ENCODE assay signal across 8 cellular contexts in the genomic region with DNA sequence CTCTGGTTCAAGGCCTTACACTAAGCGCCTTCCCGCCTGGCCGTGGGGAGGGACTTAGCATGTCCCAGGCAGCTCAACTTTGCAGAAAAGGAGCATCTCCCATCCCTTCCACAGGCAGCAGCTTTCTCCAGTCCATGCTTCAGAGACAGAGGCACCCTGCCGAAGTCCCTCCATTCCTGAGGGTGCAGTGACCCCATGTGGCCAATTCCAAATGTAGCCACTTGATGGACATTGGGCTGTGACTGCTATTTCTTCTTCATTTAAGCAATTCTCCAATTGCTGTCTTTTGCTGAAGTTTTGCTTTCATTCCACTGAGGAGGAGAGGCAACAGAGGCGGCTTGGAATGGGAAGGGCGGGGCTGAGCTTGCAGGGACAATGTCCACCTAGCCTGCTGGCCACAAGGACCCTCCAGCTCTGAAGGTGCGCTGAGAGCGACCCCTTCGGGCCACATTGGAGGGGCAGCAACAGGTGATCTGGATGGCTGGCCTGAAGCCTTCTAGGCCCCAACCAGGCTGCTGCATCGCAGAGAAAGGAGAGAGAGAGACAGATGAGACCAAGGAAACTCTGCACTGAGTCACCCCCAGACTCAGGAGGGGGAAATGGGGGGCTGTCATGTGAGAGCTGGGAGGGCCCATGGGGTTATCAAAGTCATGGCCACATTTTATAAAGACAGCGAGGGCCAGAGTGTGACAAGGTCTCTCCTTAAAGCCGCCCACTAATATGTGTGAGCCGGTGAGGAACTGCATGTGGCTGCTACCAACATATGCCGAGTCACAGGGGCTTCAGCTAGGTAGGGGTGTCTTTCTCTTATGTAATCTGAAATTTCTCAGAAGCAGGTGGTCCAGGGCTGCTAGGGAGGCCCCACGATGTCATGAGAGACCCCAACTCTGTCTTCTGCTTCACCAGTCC.
DNase-seq lines count a peak whose midpoint lies in the region; ATAC-seq and TF ChIP-seq lines count a peak whose summit lies in the region.

No MANE protein-coding gene starts in this region.

- in situ Hi-C loops in GM23248 (cut with MboI) = no loop called here
- in situ Hi-C loops in brain microvascular endothelial cell (cut with HindIII; ENCODE audit: low pct_ligation_motif_present, low sequenced_read_pairs) = loop anchor here (25.0 kb wide), 1 partner anchor 126 kb away; no protein-coding TSS in a partner anchor

- H3K36me3 Mint-ChIP-seq in effector memory CD8-positive, alpha-beta T cell (ENCODE audit: insufficient read depth) = no peaks in the 10 kb centered on the region

- H3K27me3 ChIP-seq in GM23248 (replicated peaks; ENCODE audit: insufficient read depth) (0 out of 2 replicates have a peak, but pooled peaks cover 4% of the 10 kb centered on the region), brain microvascular endothelial cell (replicated peaks) (no peaks in the 10 kb centered on the region)

- no peaks in the 10 kb centered on the region for H3K4me1 ChIP-seq in GM23248 (ENCODE audit: insufficient read depth)

- DNase-seq in GM23248 = peak; percentile 82
- DNase-seq in NCI-H460 (ENCODE audit: extremely low read depth, low read depth) = peak; percentile 47
- peak; percentile 80 for DNase-seq in brain microvascular endothelial cell
- DNase-seq in iPS DF 4.7 (ENCODE audit: extremely low read depth, low spot score) = peak; percentile 38
- peak; percentile 64 for DNase-seq in smooth muscle cell of the brain vasculature (ENCODE audit: low read depth, low spot score)
- no peak for DNase-seq in effector memory CD8-positive, alpha-beta T cell

- no peaks in the 10 kb centered on the region for H3K9me3 Mint-ChIP-seq in effector memory CD8-positive, alpha-beta T cell

- H3K9me3 ChIP-seq in GM23248 (ENCODE audit: low read depth) = no peaks in the 10 kb centered on the region

- H3K9me2 ChIP-seq in GM23248 (ENCODE audit: insufficient read depth) = no peaks in the 10 kb centered on the region

- WGBS in GM23248 (ENCODE audit: low coverage in 1 of 2, low lambda C conversion rate in 2 of 2, missing lambda C conversion rate in 2 of 2), 2 experiments = 42 to 46% methylated on average over 15 of the region's 15 CpGs

- H3K4me3 ChIP-seq in GM23248 (no peak overlapping the region), brain microvascular endothelial cell (ENCODE audit: low read depth, low read length) (no peak overlapping the region)

- H4K20me1 ChIP-seq in GM23248 (ENCODE audit: insufficient read depth) = no peaks in the 10 kb centered on the region

- no peak for ATAC-seq in effector memory CD8-positive, alpha-beta T cell (replicated peaks)
- ATAC-seq in HG02588 (IDR thresholded peaks at IDR 0.05; ENCODE audit: unreplicated experiment) = no peak

- no peaks in the 10 kb centered on the region for H3K4me1 Mint-ChIP-seq in effector memory CD8-positive, alpha-beta T cell (ENCODE audit: low read depth in 2 of 2)

- no peaks in the 10 kb centered on the region for H3K79me2 ChIP-seq in GM23248 (ENCODE audit: insufficient read depth)

- no peak overlapping the region for H3K4me2 ChIP-seq in GM23248 (ENCODE audit: unreplicated experiment)

- no peaks in the 10 kb centered on the region for H3K36me3 ChIP-seq in GM23248 (ENCODE audit: low read depth)
- H3K36me3 ChIP-seq in brain microvascular endothelial cell (replicated peaks) = no peaks in the 10 kb centered on the region

- H3K27me3 Mint-ChIP-seq in effector memory CD8-positive, alpha-beta T cell = peaks cover 5 to 28% of the 10 kb centered on the region in 2 donors

- TF ChIP-seq CTCF in C4-2B (conservative IDR thresholded peaks at IDR 0.05) (peak; percentile 80), brain microvascular endothelial cell (IDR thresholded peaks at IDR 0.05; ENCODE audit: low read depth, low read length, missing control alignments) (peak; percentile 77)

- H3K27ac ChIP-seq in C4-2B (no peak overlapping the region; the same call in 1 of the 2 replicates), GM23248 (no peak overlapping the region), brain microvascular endothelial cell (no peak overlapping the region)

- H3F3A ChIP-seq in GM23248 (ENCODE audit: insufficient read depth) = no peaks in the 10 kb centered on the region

- H3K4me3 Mint-ChIP-seq in effector memory CD8-positive, alpha-beta T cell = no peak overlapping the region

- no peak overlapping the region for H3K9ac ChIP-seq in GM23248

- no peak overlapping the region for H2AFZ ChIP-seq in GM23248

- H3K27ac Mint-ChIP-seq in effector memory CD8-positive, alpha-beta T cell = no peak overlapping the region

Comparison
In these comparisons a context has a peak if more than half of its experiments do, and no peak if none do; other contexts are left out.
1. DNase-seq: peak in GM23248 (single experiment), NCI-H460 (single experiment), brain microvascular endothelial cell (single experiment), iPS DF 4.7 (single experiment) and smooth muscle cell of the brain vasculature (single experiment); none in effector memory CD8-positive, alpha-beta T cell (0 of 3).